ENCODE assay signal across 8 cellular contexts in the genomic region with DNA sequence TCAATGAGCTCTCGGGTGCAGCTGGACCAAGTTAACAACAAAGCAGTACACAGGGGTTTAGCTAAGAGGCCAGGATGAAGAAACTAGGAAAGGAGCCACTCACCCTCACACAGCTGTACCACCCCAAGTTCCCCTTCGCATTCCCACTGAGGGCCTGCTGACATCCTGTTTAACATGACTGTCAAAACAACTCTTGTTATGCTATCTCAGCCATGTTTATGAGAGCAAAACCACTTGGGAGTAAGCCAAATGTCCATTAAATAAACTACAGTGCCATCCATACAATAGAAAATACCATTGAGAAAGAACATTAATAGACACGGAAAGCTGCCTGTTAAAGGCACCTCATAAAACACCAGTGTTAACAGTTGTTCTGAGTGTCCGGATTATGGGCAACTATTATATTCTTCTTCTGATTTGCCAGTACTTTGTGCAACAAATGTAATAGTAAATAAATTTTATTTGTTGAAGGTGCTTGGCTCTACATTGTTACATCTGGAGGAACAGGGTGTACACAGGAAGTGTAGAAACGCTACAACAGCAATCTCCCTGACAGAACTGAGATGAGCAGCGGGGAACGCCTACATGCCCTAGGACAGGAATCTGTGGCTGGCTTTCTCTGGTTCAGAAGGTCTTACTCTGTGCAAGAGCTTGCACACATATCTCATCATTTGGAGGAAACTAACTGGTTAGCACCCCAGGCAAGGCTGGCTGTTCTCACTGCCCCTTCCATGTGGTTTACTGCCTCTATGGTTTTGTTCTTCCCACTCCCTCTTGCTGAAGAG.
DNase-seq lines count a peak whose midpoint lies in the region; ATAC-seq and TF ChIP-seq lines count a peak whose summit lies in the region.

No MANE protein-coding gene starts in this region.

- no peaks in the 10 kb centered on the region for H3K27me3 ChIP-seq in adrenal gland

- no peaks in the 10 kb centered on the region for H3K9me3 Mint-ChIP-seq in chondrocyte (ENCODE audit: low read depth)

- no peak overlapping the region for H3K4me3 ChIP-seq in adrenal gland

- H3K4me1 Mint-ChIP-seq in chondrocyte (ENCODE audit: low read depth) = peaks cover 33% of the 10 kb centered on the region

- TF ChIP-seq CTCF in adrenal gland (IDR thresholded peaks at IDR 0.05) (no peak), omental fat pad (IDR thresholded peaks at IDR 0.05) (no peak), chondrocyte (IDR thresholded peaks at IDR 0.05) (no peak)

- no peaks in the 10 kb centered on the region for H3K36me3 ChIP-seq in adrenal gland (replicated peaks in 1 of 2)

- no peak overlapping the region for H3K27ac Mint-ChIP-seq in chondrocyte (ENCODE audit: unreplicated experiment)

- peak; percentile 22 for DNase-seq in CMK (ENCODE audit: low read depth)
- peak; percentile 77 for DNase-seq in NCI-H187 treated with DMSO at 0.1 percent for 48 hours (lab: John Stamatoyannopoulos, UW)
- DNase-seq in adrenal gland = peak in 6 of 7 donors; percentile 25 to 69 (median 46)
- DNase-seq in omental fat pad (ENCODE audit: low spot score) = no peak
- no peak for DNase-seq in chondrocyte (ENCODE audit: low spot score)

- H3K36me3 Mint-ChIP-seq in chondrocyte (ENCODE audit: low read depth) = peaks cover 2% of the 10 kb centered on the region

- 47 to 70% (median 49%) methylated on average over 7 of the region's 7 CpGs for WGBS in adrenal gland, 4 donors

- no peak overlapping the region for H3K4me3 Mint-ChIP-seq in chondrocyte (ENCODE audit: unreplicated experiment)

- TF ChIP-seq POLR2A in adrenal gland (IDR thresholded peaks at IDR 0.05) = no peak
- no peak for TF ChIP-seq POLR2A in GM18505 (IDR thresholded peaks at IDR 0.05; ENCODE audit: borderline replicate concordance, extremely low read depth, insufficient read depth, insufficient read length)

- peaks cover 4 to 25% of the 10 kb centered on the region in 2 donors for H3K4me1 ChIP-seq in adrenal gland (replicated peaks in 1 of 2)

- no peaks in the 10 kb centered on the region for H3K27me3 Mint-ChIP-seq in chondrocyte (ENCODE audit: low read depth)

- intact Hi-C loops in adrenal gland (cut with DNase I) = loop anchor here in 1 of 2 donors (10.0 kb wide), 1 partner anchor 75 kb away; no protein-coding TSS in a partner anchor

- H3K27ac ChIP-seq in adrenal gland = peak overlapping the region in 3 of 5 donors; percentile 35 to 79 (median 64)

- ATAC-seq in GM21576 (IDR thresholded peaks at IDR 0.05; ENCODE audit: unreplicated experiment) (peak; percentile 60), omental fat pad (ENCODE audit: low FRiP score) (peak; percentile 48), GM18505 (IDR thresholded peaks at IDR 0.05; ENCODE audit: unreplicated experiment) (no peak), GM19035 (IDR thresholded peaks at IDR 0.05; ENCODE audit: unreplicated experiment) (no peak)

- H3K9me3 ChIP-seq in adrenal gland (replicated peaks in 1 of 3) = no peaks in the 10 kb centered on the region

Comparison
In these comparisons a context has a peak if more than half of its experiments do, and no peak if none do; other contexts are left out.
1. DNase-seq: peak in CMK (single experiment), NCI-H187 treated with DMSO at 0.1 percent for 48 hours (single experiment) and adrenal gland (6 of 7); none in omental fat pad (single experiment) and chondrocyte (single experiment).
2. ATAC-seq: peak in GM21576 (single experiment) and omental fat pad (single experiment); none in GM18505 (single experiment) and GM19035 (single experiment).